22 cellular contexts compared by ENCODE assay signal in the genomic region with DNA sequence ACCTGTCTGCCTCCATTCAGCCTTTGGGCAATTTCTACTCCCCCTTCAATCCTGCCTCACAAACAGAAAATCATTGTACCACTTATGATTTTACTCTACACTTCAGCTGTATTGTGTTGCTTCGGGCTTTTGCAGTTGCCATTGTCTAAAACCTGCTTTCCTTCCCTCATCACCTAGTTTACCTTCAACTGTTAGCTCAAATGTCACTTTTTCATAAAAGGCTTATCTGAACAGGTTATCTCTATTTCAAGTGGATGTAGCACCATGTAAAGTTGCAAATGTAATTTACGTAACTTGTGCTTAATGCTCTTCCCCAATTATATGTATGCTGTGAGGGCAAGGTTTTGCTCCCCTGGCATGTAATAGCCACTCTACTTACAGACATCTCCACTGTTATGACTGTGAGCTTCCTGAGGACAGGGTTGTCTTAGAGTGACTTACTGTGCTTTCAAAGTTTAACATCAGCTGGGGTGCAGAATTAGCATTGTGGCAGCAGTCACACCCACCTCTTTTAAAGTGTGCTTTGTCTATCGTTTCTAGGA. TPM values are rescaled to one million over a fixed set of nuclear protein-coding genes. Genes with fewer than 3 reads are reported as not detected.
DNase-seq lines count a peak whose midpoint lies in the region; ATAC-seq and TF ChIP-seq lines count a peak whose summit lies in the region.
"Had no signal": no experiment of that assay in that cellular context is flagged by ENCODE, and none has a peak within 500 bp of the region (broad histone marks: within the 10 kb centered on the region; RNA-seq: fewer than 3 reads in every experiment).

No MANE protein-coding gene starts in this region.

- H3K9me3 Mint-ChIP-seq in activated CD4-positive, alpha-beta memory T cell treated with anti-CD3 and anti-CD28 coated beads, Interleukin-2, amount 10 ng/mL, durations not matched to agents 7 days and 5 days, result no peaks in the 10 kb centered on the region
- H3K9me3 Mint-ChIP-seq in activated CD4-positive, alpha-beta memory T cell treated with anti-CD3 and anti-CD28 coated beads for 36 hours, result no peaks in the 10 kb centered on the region
- H3K9me3 Mint-ChIP-seq in WTC11 (no peaks in the 10 kb centered on the region), neural progenitor cell (no peaks in the 10 kb centered on the region)

- ATAC-seq in DND-41 (ENCODE audit: insufficient read depth, low read depth), result 0 out of 3 replicates have a peak, but pooled peaks have one; percentile 16
- ATAC-seq in WTC11, result no peak
- ATAC-seq in GM19395 (IDR thresholded peaks at IDR 0.05; ENCODE audit: unreplicated experiment), result no peak

- DNase-seq in activated CD4-positive, alpha-beta memory T cell treated with anti-CD3 and anti-CD28 coated beads, Interleukin-2, amount 10 ng/mL, durations not matched to agents 7 days and 5 days, result no peak
- no peak for DNase-seq in activated CD4-positive, alpha-beta memory T cell treated with anti-CD3 and anti-CD28 coated beads for 36 hours
- no peak for DNase-seq in DND-41
- no peak for DNase-seq in WTC11 (ENCODE audit: low spot score)
- DNase-seq in neural progenitor cell (ENCODE audit: low spot score), result no peak
- no peak for DNase-seq in substantia nigra (lab: John Stamatoyannopoulos, UW)
- no peak for DNase-seq in head of caudate nucleus
- DNase-seq: ACHN; activated CD4-positive, alpha-beta T cell treated with anti-CD3 and anti-CD28 coated beads, Interleukin-2, amount 50 U/mL, for 4 hours; activated gamma-delta T cell; colonic mucosa; EL; hypothalamus; kidney glomerular epithelial cell; mesendoderm; NCI-H1048; NCI-H2081 treated with DMSO at 0.1 percent for 48 hours; NCI-H526 treated with DMSO at 0.1 percent for 48 hours; retina; stimulated activated naive CD4-positive, alpha-beta T cell treated with Interleukin-2 at 50 U/mL for 16 hours had no signal

- H3K9ac ChIP-seq in DND-41 (ENCODE audit: low read depth, low read length) (no peak overlapping the region), neural progenitor cell (no peak overlapping the region)

- POLR2A ChIA-PET in activated CD4-positive, alpha-beta memory T cell treated with anti-CD3 and anti-CD28 coated beads, Interleukin-2, amount 10 ng/mL, durations not matched to agents 7 days and 5 days (lab: Charles Lee), result interaction anchor here (1.0 to 12.8 kb wide), 3 partner anchors 14 to 83 kb away, joined by 3 to 150 read pairs (median 4); partner anchors contain the start of gene CENATAC
- POLR2A ChIA-PET in activated CD4-positive, alpha-beta memory T cell treated with anti-CD3 and anti-CD28 coated beads for 36 hours (lab: Charles Lee), result interaction anchor here (0.9 kb wide), 1 partner anchor 13 kb away, joined by 3 read pairs; no protein-coding TSS in a partner anchor
- POLR2A ChIA-PET in WTC11 (lab: Charles Lee), result interaction anchor here (0.6 kb wide), 1 partner anchor 20 kb away, joined by 6 read pairs; no protein-coding TSS in a partner anchor

- H4K20me1 ChIP-seq in DND-41 (ENCODE audit: insufficient read depth, low read length) (peaks cover 15% of the 10 kb centered on the region), neural progenitor cell (ENCODE audit: low read depth) (peaks cover 26% of the 10 kb centered on the region)

- TF ChIP-seq CTCF in DND-41 (IDR thresholded peaks at IDR 0.05; ENCODE audit: borderline replicate concordance, extremely low read depth, low read length, poor library complexity, severe bottlenecking) (no peak), WTC11 (IDR thresholded peaks at IDR 0.05) (no peak), neural progenitor cell (IDR thresholded peaks at IDR 0.05) (no peak)

- H2AFZ ChIP-seq in DND-41 (ENCODE audit: low read depth, low read length) (no peak overlapping the region), neural progenitor cell (replicated peaks) (no peak overlapping the region)

- H3K4me1 Mint-ChIP-seq in activated CD4-positive, alpha-beta memory T cell treated with anti-CD3 and anti-CD28 coated beads, Interleukin-2, amount 10 ng/mL, durations not matched to agents 7 days and 5 days, result peaks cover 33% of the 10 kb centered on the region
- H3K4me1 Mint-ChIP-seq in activated CD4-positive, alpha-beta memory T cell treated with anti-CD3 and anti-CD28 coated beads for 36 hours (ENCODE audit: low read depth), result peaks cover 32% of the 10 kb centered on the region
- H3K4me1 Mint-ChIP-seq in WTC11 (peaks cover 10% of the 10 kb centered on the region; the same call in 1 of the 2 replicates), neural progenitor cell (peaks cover 12% of the 10 kb centered on the region)

- no peaks in the 10 kb centered on the region for H3K27me3 ChIP-seq in DND-41 (ENCODE audit: insufficient read depth, low read length, poor library complexity)
- no peaks in the 10 kb centered on the region for H3K27me3 ChIP-seq in neural progenitor cell
- H3K27me3 ChIP-seq: colonic mucosa had no signal

- peaks cover 66% of the 10 kb centered on the region for H3F3A ChIP-seq in neural progenitor cell (ENCODE audit: low read depth)

- peak overlapping the region; percentile 19 for H3K27ac Mint-ChIP-seq in activated CD4-positive, alpha-beta memory T cell treated with anti-CD3 and anti-CD28 coated beads, Interleukin-2, amount 10 ng/mL, durations not matched to agents 7 days and 5 days
- no peak overlapping the region for H3K27ac Mint-ChIP-seq in activated CD4-positive, alpha-beta memory T cell treated with anti-CD3 and anti-CD28 coated beads for 36 hours
- H3K27ac Mint-ChIP-seq in WTC11 (0 out of 2 replicates have a peak overlapping the region, but pooled peaks have one; percentile 75), neural progenitor cell (no peak overlapping the region)

- intact Hi-C loops in activated CD4-positive, alpha-beta memory T cell treated with anti-CD3 and anti-CD28 coated beads for 36 hours (cut with micrococcal nuclease), result no loop called here
- intact Hi-C loops in head of caudate nucleus (cut with DNase I), result no loop called here

- H3K9me3 ChIP-seq in DND-41 (ENCODE audit: insufficient read depth, low read length, severe bottlenecking), result no peaks in the 10 kb centered on the region
- H3K9me3 ChIP-seq in neural progenitor cell (ENCODE audit: low read depth), result no peaks in the 10 kb centered on the region
- H3K9me3 ChIP-seq: colonic mucosa had no signal

- H3K27ac ChIP-seq in DND-41 (ENCODE audit: low read length) (no peak overlapping the region), neural progenitor cell (peak overlapping the region; percentile 46), substantia nigra (ENCODE audit: low read depth, low read length, poor library complexity, severe bottlenecking) (no peak overlapping the region)
- H3K27ac ChIP-seq: colonic mucosa had no signal

- H3K36me3 ChIP-seq in DND-41 (ENCODE audit: insufficient read depth, low read length) (peaks cover 73% of the 10 kb centered on the region), neural progenitor cell (peaks cover 13% of the 10 kb centered on the region)
- H3K36me3 ChIP-seq: colonic mucosa had no signal

- no peaks in the 10 kb centered on the region for H3K27me3 Mint-ChIP-seq in activated CD4-positive, alpha-beta memory T cell treated with anti-CD3 and anti-CD28 coated beads, Interleukin-2, amount 10 ng/mL, durations not matched to agents 7 days and 5 days
- no peaks in the 10 kb centered on the region for H3K27me3 Mint-ChIP-seq in activated CD4-positive, alpha-beta memory T cell treated with anti-CD3 and anti-CD28 coated beads for 36 hours
- H3K27me3 Mint-ChIP-seq in WTC11 (ENCODE audit: low read depth) (no peaks in the 10 kb centered on the region), neural progenitor cell (ENCODE audit: insufficient read depth, low read depth) (peaks cover 2% of the 10 kb centered on the region)

- CTCF ChIA-PET in activated CD4-positive, alpha-beta memory T cell treated with anti-CD3 and anti-CD28 coated beads, Interleukin-2, amount 10 ng/mL, durations not matched to agents 7 days and 5 days (lab: Charles Lee), result no interaction called here
- CTCF ChIA-PET in activated CD4-positive, alpha-beta memory T cell treated with anti-CD3 and anti-CD28 coated beads for 36 hours (lab: Charles Lee), result no interaction called here
- CTCF ChIA-PET in WTC11 (lab: Charles Lee), result interaction anchor here (1.5 kb wide), 1 partner anchor 15 kb away, joined by 6 read pairs; no protein-coding TSS in a partner anchor

- no peak overlapping the region for H3K4me3 ChIP-seq in DND-41 (ENCODE audit: low read depth in 1 of 2, low read length in 2 of 2)
- no peak overlapping the region for H3K4me3 ChIP-seq in neural progenitor cell
- H3K4me3 ChIP-seq: colonic mucosa had no signal

- peaks cover 76% of the 10 kb centered on the region for H3K36me3 Mint-ChIP-seq in activated CD4-positive, alpha-beta memory T cell treated with anti-CD3 and anti-CD28 coated beads, Interleukin-2, amount 10 ng/mL, durations not matched to agents 7 days and 5 days (ENCODE audit: low read depth)
- H3K36me3 Mint-ChIP-seq in activated CD4-positive, alpha-beta memory T cell treated with anti-CD3 and anti-CD28 coated beads for 36 hours, result peaks cover 58% of the 10 kb centered on the region
- peaks cover 68% of the 10 kb centered on the region for H3K36me3 Mint-ChIP-seq in WTC11
- H3K36me3 Mint-ChIP-seq in neural progenitor cell, result peaks cover 32% of the 10 kb centered on the region

- H3K4me1 ChIP-seq in DND-41 (ENCODE audit: insufficient read depth, low read length) (peaks cover 18% of the 10 kb centered on the region), neural progenitor cell (peaks cover 10% of the 10 kb centered on the region)

- no peak overlapping the region for H3K4me2 ChIP-seq in DND-41 (ENCODE audit: insufficient read depth, low read length)
- H3K4me2 ChIP-seq in neural progenitor cell, result no peak overlapping the region

- H3K79me2 ChIP-seq in DND-41 (ENCODE audit: insufficient read depth, low read length) (peaks cover 30% of the 10 kb centered on the region), neural progenitor cell (ENCODE audit: low read depth) (peaks cover 34% of the 10 kb centered on the region)

- H3K4me3 Mint-ChIP-seq in activated CD4-positive, alpha-beta memory T cell treated with anti-CD3 and anti-CD28 coated beads, Interleukin-2, amount 10 ng/mL, durations not matched to agents 7 days and 5 days, result no peak overlapping the region
- H3K4me3 Mint-ChIP-seq in activated CD4-positive, alpha-beta memory T cell treated with anti-CD3 and anti-CD28 coated beads for 36 hours, result no peak overlapping the region
- H3K4me3 Mint-ChIP-seq in WTC11 (no peak overlapping the region), neural progenitor cell (no peak overlapping the region)

RNA-seq across cellular contexts. Expression of gene RPS25, which starts 5.4 kb away (rescaled TPM):
- total RNA-seq in activated CD4-positive, alpha-beta memory T cell treated with anti-CD3 and anti-CD28 coated beads, Interleukin-2, amount 10 ng/mL, durations not matched to agents 7 days and 5 days, result 1,000 to 10,000 TPM; 1,257 to 1,287 TPM
- total RNA-seq in activated CD4-positive, alpha-beta memory T cell treated with anti-CD3 and anti-CD28 coated beads for 36 hours, result 1,000 to 10,000 TPM; 1,852 to 1,922 TPM
- 1,349 to 1,504 TPM (median 1,464 TPM) in 3 replicates for total RNA-seq in WTC11 (2021)
- 2,482 and 2,538 TPM in 2 replicates for total RNA-seq in neural progenitor cell (ENCODE audit: low replicate concordance)

RNA-seq across cellular contexts. Expression of gene TRAPPC4, which starts 5.9 kb away (rescaled TPM):
- 10 to 100 TPM; 67.0 to 71.1 TPM for total RNA-seq in activated CD4-positive, alpha-beta memory T cell treated with anti-CD3 and anti-CD28 coated beads, Interleukin-2, amount 10 ng/mL, durations not matched to agents 7 days and 5 days
- total RNA-seq in activated CD4-positive, alpha-beta memory T cell treated with anti-CD3 and anti-CD28 coated beads for 36 hours, result 10 to 100 TPM; 86.4 to 87.8 TPM
- total RNA-seq in WTC11 (2021) (65.1 to 75.7 TPM (median 65.5 TPM) in 3 replicates), neural progenitor cell (ENCODE audit: low replicate concordance) (53.5 and 59.5 TPM in 2 replicates)

RNA-seq across cellular contexts. Expression of gene CENATAC, which starts 14.8 kb away (rescaled TPM):
- total RNA-seq in activated CD4-positive, alpha-beta memory T cell treated with anti-CD3 and anti-CD28 coated beads, Interleukin-2, amount 10 ng/mL, durations not matched to agents 7 days and 5 days, result 10 to 100 TPM; 34.6 to 35.0 TPM
- 10 to 100 TPM; 21.4 to 22.3 TPM for total RNA-seq in activated CD4-positive, alpha-beta memory T cell treated with anti-CD3 and anti-CD28 coated beads for 36 hours
- 39.1 to 42.1 TPM (median 41.7 TPM) in 3 replicates for total RNA-seq in WTC11 (2021)
- 42.9 and 46.4 TPM in 2 replicates for total RNA-seq in neural progenitor cell (ENCODE audit: low replicate concordance)

RNA-seq across cellular contexts. Expression of gene SLC37A4, which starts 18.0 kb away (rescaled TPM):
- total RNA-seq in activated CD4-positive, alpha-beta memory T cell treated with anti-CD3 and anti-CD28 coated beads, Interleukin-2, amount 10 ng/mL, durations not matched to agents 7 days and 5 days, result 10 to 100 TPM; 31.6 to 33.9 TPM
- 10 to 100 TPM; 33.4 to 37.0 TPM for total RNA-seq in activated CD4-positive, alpha-beta memory T cell treated with anti-CD3 and anti-CD28 coated beads for 36 hours
- 48.6 to 57.0 TPM (median 54.5 TPM) in 3 replicates for total RNA-seq in WTC11 (2021)
- 55.2 and 89.0 TPM in 2 replicates for total RNA-seq in neural progenitor cell (ENCODE audit: low replicate concordance)

RNA-seq across cellular contexts. Expression of gene FOXR1, which starts 41.1 kb away (rescaled TPM):
- not detected for total RNA-seq in activated CD4-positive, alpha-beta memory T cell treated with anti-CD3 and anti-CD28 coated beads, Interleukin-2, amount 10 ng/mL, durations not matched to agents 7 days and 5 days
- total RNA-seq in activated CD4-positive, alpha-beta memory T cell treated with anti-CD3 and anti-CD28 coated beads for 36 hours, result not detected
- not detected in 3 replicates for total RNA-seq in WTC11 (2021)
- not detected in 2 replicates for total RNA-seq in neural progenitor cell (ENCODE audit: low replicate concordance)
- total RNA-seq: colonic mucosa, ureter had no signal

Comparison
In these comparisons a context has a peak if more than half of its experiments do, and no peak if none do; other contexts are left out.
1. H3K27ac Mint-ChIP-seq: peak in activated CD4-positive, alpha-beta memory T cell treated with anti-CD3 and anti-CD28 coated beads, Interleukin-2, amount 10 ng/mL, durations not matched to agents 7 days and 5 days (single experiment) and WTC11 (single experiment); none in activated CD4-positive, alpha-beta memory T cell treated with anti-CD3 and anti-CD28 coated beads for 36 hours (single experiment) and neural progenitor cell (single experiment).